ENCODE assay signal across 8 cellular contexts in genomic region chr11:69637956-69638871, GRCh38. TPM values are rescaled to one million over a fixed set of nuclear protein-coding genes. Genes with fewer than 3 reads are reported as not detected.
A peak's percentile ranks its signal among the peaks of the same experiment; 100 is the strongest.
DNase-seq lines count a peak whose midpoint lies in the region; ATAC-seq and TF ChIP-seq lines count a peak whose summit lies in the region.

No MANE protein-coding gene starts in this region.

- H3K27ac ChIP-seq in CD8-positive, alpha-beta memory T cell (ENCODE audit: low read depth, low read length): no peak overlapping the region
- peak overlapping the region; percentile 25 to 27 for H3K27ac ChIP-seq in breast epithelium
- H3K27ac ChIP-seq in suprapubic skin: peak overlapping the region; percentile 78

- WGBS in suprapubic skin: 1% methylated on average over 34 of the region's 76 CpGs

- H3K36me3 Mint-ChIP-seq in CD8-positive, alpha-beta memory T cell: no peaks in the 10 kb centered on the region

- H3K9me3 ChIP-seq in CD8-positive, alpha-beta memory T cell (ENCODE audit: low read length): no peaks in the 10 kb centered on the region
- no peaks in the 10 kb centered on the region for H3K9me3 ChIP-seq in breast epithelium
- H3K9me3 ChIP-seq in suprapubic skin: no peaks in the 10 kb centered on the region

- TF ChIP-seq CTCF in breast epithelium (IDR thresholded peaks at IDR 0.05) (no peak), kidney epithelial cell (IDR thresholded peaks at IDR 0.05; ENCODE audit: insufficient read depth, low read length, poor library complexity, severe bottlenecking) (no peak), suprapubic skin (IDR thresholded peaks at IDR 0.05) (no peak)

- H3K4me3 Mint-ChIP-seq in CD8-positive, alpha-beta memory T cell: peak overlapping the region in 4 of 7 donors; percentile 29 to 51 (median 36)

- H3K4me3 ChIP-seq in CD8-positive, alpha-beta memory T cell (ENCODE audit: low read length): no peak overlapping the region
- peak overlapping the region; percentile 42 to 89 (median 51) for H3K4me3 ChIP-seq in breast epithelium
- peak overlapping the region; percentile 38 for H3K4me3 ChIP-seq in kidney epithelial cell (ENCODE audit: low read depth, low read length)
- H3K4me3 ChIP-seq in suprapubic skin: peak overlapping the region; percentile 97

- intact Hi-C loops in breast epithelium (cut with DNase I; ENCODE audit: low total_unique reads): loop anchor here (10.0 kb wide), 1 partner anchor 1913 kb away; no protein-coding TSS in a partner anchor

- POLR2A ChIA-PET in CD8-positive, alpha-beta memory T cell (lab: Charles Lee): no interaction called here

- peaks cover 24 to 43% (median 29%) of the 10 kb centered on the region in 3 donors for H3K4me1 Mint-ChIP-seq in CD8-positive, alpha-beta memory T cell

- DNase-seq in CD8-positive, alpha-beta memory T cell: peak in 1 of 5 donors; percentile 43
- DNase-seq in M059J (ENCODE audit: low read depth): peak; percentile 58
- no peak for DNase-seq in breast epithelium (ENCODE audit: low spot score in 2 of 2)
- DNase-seq in kidney epithelial cell (ENCODE audit: low read depth): no peak
- DNase-seq in suprapubic skin (ENCODE audit: low spot score in 2 of 2): no peak
- no peak for DNase-seq in stimulated activated CD8-positive, alpha-beta memory T cell treated with anti-CD3 and anti-CD28 coated beads, Interleukin-4, amount 100 ng/mL, for 48 hours

- H3K4me1 ChIP-seq in CD8-positive, alpha-beta memory T cell (ENCODE audit: insufficient read depth, low read length): peaks cover 39% of the 10 kb centered on the region
- peaks cover 10 to 33% of the 10 kb centered on the region in 2 donors for H3K4me1 ChIP-seq in breast epithelium
- H3K4me1 ChIP-seq in suprapubic skin: peaks cover 59% of the 10 kb centered on the region

- H3K27me3 ChIP-seq in CD8-positive, alpha-beta memory T cell (ENCODE audit: insufficient read depth, low read length, poor library complexity, severe bottlenecking): peaks cover 37% of the 10 kb centered on the region
- H3K27me3 ChIP-seq in breast epithelium (peaks cover 0 to 14% of the 10 kb centered on the region in 2 donors), kidney epithelial cell (ENCODE audit: control insufficient read depth, insufficient read depth, low read length) (peaks cover 4% of the 10 kb centered on the region), suprapubic skin (peaks cover 8% of the 10 kb centered on the region)

- no peaks in the 10 kb centered on the region for H3K9me3 Mint-ChIP-seq in CD8-positive, alpha-beta memory T cell

- no peak overlapping the region for H3K27ac Mint-ChIP-seq in CD8-positive, alpha-beta memory T cell

- no peaks in the 10 kb centered on the region for H3K36me3 ChIP-seq in CD8-positive, alpha-beta memory T cell (ENCODE audit: insufficient read depth, low read length)
- H3K36me3 ChIP-seq in breast epithelium (no peaks in the 10 kb centered on the region), kidney epithelial cell (ENCODE audit: control insufficient read depth, insufficient read depth, low read length) (no peaks in the 10 kb centered on the region), suprapubic skin (no peaks in the 10 kb centered on the region)

- no peak for ATAC-seq in GM21367 (IDR thresholded peaks at IDR 0.05; ENCODE audit: unreplicated experiment)
- no peak for ATAC-seq in GM18858 (IDR thresholded peaks at IDR 0.05; ENCODE audit: unreplicated experiment)

- no peak for TF ChIP-seq EP300 in suprapubic skin (IDR thresholded peaks at IDR 0.05)

- peaks cover 32 to 59% of the 10 kb centered on the region in 2 donors for H3K27me3 Mint-ChIP-seq in CD8-positive, alpha-beta memory T cell

- no peak for TF ChIP-seq POLR2A in breast epithelium (IDR thresholded peaks at IDR 0.05)
- TF ChIP-seq POLR2A in suprapubic skin (IDR thresholded peaks at IDR 0.05): no peak

- CTCF ChIA-PET in CD8-positive, alpha-beta memory T cell (lab: Charles Lee): no interaction called here

RNA-seq across cellular contexts. Expression of gene CCND1, which starts 2.7 kb away (rescaled TPM):
- 1 to 10 TPM; 2.8 to 3.8 TPM for total RNA-seq in CD8-positive, alpha-beta memory T cell
- 0.18 TPM for polyA plus RNA-seq in CD8-positive, alpha-beta memory T cell
- 76.0 and 91.0 TPM in 2 replicates for total RNA-seq in M059J (2014; rRNA removed; shearing (Covaris generic))
- total RNA-seq in breast epithelium (100 to 1,000 TPM in 1 of 3 donors, 10 to 100 TPM in 2; 42.3 to 199 (median 99.0) TPM), kidney epithelial cell (378 and 432 TPM in 2 replicates), suprapubic skin (100 to 1,000 TPM; 161 to 340 (median 270) TPM)

RNA-seq across cellular contexts. Expression of gene LTO1, which starts 36.9 kb away (rescaled TPM):
- total RNA-seq in CD8-positive, alpha-beta memory T cell: 10 to 100 TPM; 24.8 to 25.0 TPM
- polyA plus RNA-seq in CD8-positive, alpha-beta memory T cell: 15.8 TPM
- 14.9 and 15.7 TPM in 2 replicates for total RNA-seq in M059J (2014; rRNA removed; shearing (Covaris generic))
- total RNA-seq in breast epithelium: 10 to 100 TPM; 14.1 to 25.5 (median 18.7) TPM
- 12.6 and 18.6 TPM in 2 replicates for total RNA-seq in kidney epithelial cell
- total RNA-seq in suprapubic skin: 10 to 100 TPM; 20.6 to 41.4 (median 22.7) TPM

Comparison
In these comparisons a context has a peak if more than half of its experiments do, and no peak if none do; other contexts are left out.
1. RNA of gene CCND1, which starts 2.7 kb away (total RNA-seq): 378 to 432 TPM in kidney epithelial cell, 161 to 340 TPM in suprapubic skin, 42.3 to 199 TPM in breast epithelium and 76.0 to 91.0 TPM in M059J; 2.8 to 3.8 TPM in CD8-positive, alpha-beta memory T cell; every median in the first group is over 4 times any median in the second.